In the genomic region with DNA sequence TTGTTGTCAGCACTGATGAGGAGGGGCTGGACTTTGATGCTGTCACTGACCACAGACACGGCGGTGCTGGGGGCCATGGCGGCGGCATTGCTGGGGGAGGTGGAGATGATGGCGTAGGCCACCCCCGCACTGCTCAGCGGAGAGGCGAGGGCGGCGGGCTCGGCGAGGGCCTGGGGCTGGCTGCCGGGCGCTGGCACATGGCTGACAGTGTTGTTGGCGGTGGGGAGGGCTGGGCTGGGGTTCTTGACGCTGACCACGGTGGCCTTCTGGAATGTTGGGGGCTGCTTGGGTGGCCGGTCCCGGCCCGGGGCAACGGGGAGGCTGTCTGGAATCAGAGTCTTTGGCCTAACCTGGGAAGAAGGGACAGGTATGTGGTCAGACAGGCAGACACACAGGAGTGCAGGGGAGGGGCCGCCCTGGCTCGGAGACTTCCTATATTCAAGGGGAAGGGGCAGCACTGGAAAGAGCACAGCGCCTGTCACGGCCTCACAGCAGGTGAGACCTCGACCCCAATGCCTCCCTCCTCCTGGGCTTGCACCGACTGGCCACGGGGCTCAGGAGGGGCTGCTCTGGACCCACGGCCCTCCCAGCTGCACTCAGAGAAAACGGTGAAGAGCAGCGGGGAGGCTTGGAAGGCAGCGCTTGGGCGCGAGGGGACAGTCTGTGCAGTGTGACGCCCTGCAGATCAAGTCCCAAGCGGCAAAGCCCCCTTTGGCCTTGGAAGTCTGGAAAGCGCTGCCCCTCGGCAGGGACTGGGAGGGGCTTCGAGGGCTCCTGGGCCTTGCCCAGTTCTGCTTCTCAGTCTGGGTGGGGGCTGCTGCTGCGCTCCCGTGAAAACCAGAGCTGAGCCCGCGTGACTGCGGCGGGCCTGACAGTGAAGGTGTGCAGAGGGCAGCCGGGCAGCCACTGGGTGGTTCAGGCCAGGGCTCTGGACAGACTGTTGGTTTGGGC, we compare ENCODE assay signal across 18 cellular contexts.
"Had no signal": no experiment of that assay in that cellular context is flagged by ENCODE, and none has a peak within 500 bp of the region (broad histone marks: within the 10 kb centered on the region; RNA-seq: fewer than 3 reads in every experiment).

No MANE protein-coding gene starts in this region.

- ATAC-seq: activated CD8-positive, alpha-beta memory T cell treated with anti-CD3 and anti-CD28 coated beads, Interleukin-2, amount 10 ng/mL, durations not matched to agents 7 days and 5 days; activated naive CD4-positive, alpha-beta T cell treated with anti-CD3 and anti-CD28 coated beads, Interleukin-2, amount 50 U/mL, for 72 hours; body of pancreas; stimulated activated naive CD8-positive, alpha-beta T cell treated with anti-CD3 and anti-CD28 coated beads, Interleukin-15, Interleukin-2, amounts not matched to agents 100 U/mL and 50 U/mL, for 24 hours had no signal

- H2AFZ ChIP-seq: parathyroid adenoma had no signal

- H3K4me1 ChIP-seq: body of pancreas, esophagus squamous epithelium, parathyroid adenoma had no signal

- H3K36me3 ChIP-seq: esophagus squamous epithelium had no signal

- FAIRE-seq: endothelial cell of umbilical vein, small intestine had no signal

- H3K79me2 ChIP-seq: parathyroid adenoma had no signal

- H3K27me3 ChIP-seq: body of pancreas, esophagus squamous epithelium had no signal

- H3K9ac ChIP-seq: parathyroid adenoma had no signal

- DNase-seq: activated CD4-positive, alpha-beta T cell treated with anti-CD3 and anti-CD28 coated beads, Interleukin-2, amount 50 U/mL, for 48 hours; activated CD8-positive, alpha-beta memory T cell treated with anti-CD3 and anti-CD28 coated beads, Interleukin-2, amount 10 ng/mL, durations not matched to agents 7 days and 5 days; activated T-cell treated with anti-CD3 and anti-CD28 coated beads, Interleukin-2, amount 50 U/mL, for 1 hour; amygdala; body of pancreas; central memory CD4-positive, alpha-beta T cell; cortex of kidney; effector CD4-positive, alpha-beta T cell; esophagus squamous epithelium; naive B cell; retina; small intestine; stimulated activated CD4-positive, alpha-beta T cell treated with anti-CD3 and anti-CD28 coated beads, Interleukin-4, amount 100 ng/mL, for 4 hours; stimulated activated CD8-positive, alpha-beta memory T cell treated with anti-CD3 and anti-CD28 coated beads, Interleukin-4, amount 100 ng/mL, for 48 hours; stimulated activated naive CD8-positive, alpha-beta T cell treated with anti-CD3 and anti-CD28 coated beads, Interleukin-15, Interleukin-2, amounts not matched to agents 100 U/mL and 50 U/mL, for 24 hours had no signal

- H3K4me3 ChIP-seq: body of pancreas, esophagus squamous epithelium had no signal

- H3K27ac ChIP-seq: body of pancreas, esophagus squamous epithelium, parathyroid adenoma had no signal

- H3K9me3 ChIP-seq: body of pancreas, esophagus squamous epithelium had no signal
